Comparison of ENCODE assay signal across 8 cellular contexts in the genomic region with DNA sequence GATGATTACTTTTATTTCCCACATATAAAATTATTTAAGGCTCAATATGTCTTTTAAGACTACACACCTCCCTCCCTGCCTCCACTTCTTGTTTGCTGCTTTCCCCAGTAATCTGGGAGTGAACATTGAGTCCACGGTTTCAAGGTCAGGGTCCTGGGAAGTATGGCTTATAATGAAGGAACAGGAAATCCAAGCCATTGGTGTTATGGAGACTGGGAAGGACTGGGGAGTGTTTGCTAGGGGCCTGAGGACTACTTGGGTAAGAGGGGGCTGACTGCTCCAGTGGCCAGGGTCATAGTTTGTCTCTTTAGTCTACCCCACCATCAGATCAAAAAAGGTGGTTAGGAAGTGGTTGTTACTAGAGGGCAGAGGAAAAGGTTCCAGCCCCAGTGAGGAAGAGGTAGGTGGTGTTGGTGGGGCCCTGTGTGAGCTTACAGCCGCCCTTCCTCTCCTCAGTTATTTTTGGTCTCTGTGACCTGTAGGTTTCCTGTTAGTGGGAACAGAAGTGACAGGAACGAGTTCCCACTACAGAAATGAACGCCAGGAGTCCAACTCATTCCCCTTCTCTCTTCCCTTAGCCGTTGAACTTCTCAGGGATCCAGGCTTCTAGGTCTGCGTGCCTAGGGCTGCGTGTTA. TPM values are rescaled to one million over a fixed set of nuclear protein-coding genes. Genes with fewer than 3 reads are reported as not detected.
DNase-seq lines count a peak whose midpoint lies in the region; ATAC-seq and TF ChIP-seq lines count a peak whose summit lies in the region.

No MANE protein-coding gene starts in this region.

- TF ChIP-seq EP300 in sigmoid colon (IDR thresholded peaks at IDR 0.05), result no peak

- no peaks in the 10 kb centered on the region for H3K27me3 Mint-ChIP-seq in activated CD4-positive, alpha-beta memory T cell treated with anti-CD3 and anti-CD28 coated beads, Interleukin-2, amount 10 ng/mL, durations not matched to agents 7 days and 5 days
- H3K27me3 Mint-ChIP-seq in glutamatergic neuron (ENCODE audit: unreplicated experiment), result peaks cover 7% of the 10 kb centered on the region

- H3K4me1 ChIP-seq in sigmoid colon, result peaks cover 0 to 17% (median 15%) of the 10 kb centered on the region in 4 donors

- H3K27ac Mint-ChIP-seq in activated CD4-positive, alpha-beta memory T cell treated with anti-CD3 and anti-CD28 coated beads, Interleukin-2, amount 10 ng/mL, durations not matched to agents 7 days and 5 days, result peak overlapping the region; percentile 96
- H3K27ac Mint-ChIP-seq in glutamatergic neuron (ENCODE audit: unreplicated experiment), result peak overlapping the region; percentile 55

- peak overlapping the region; percentile 64 to 75 (median 70) for H3K27ac ChIP-seq in sigmoid colon

- H3K36me3 Mint-ChIP-seq in activated CD4-positive, alpha-beta memory T cell treated with anti-CD3 and anti-CD28 coated beads, Interleukin-2, amount 10 ng/mL, durations not matched to agents 7 days and 5 days (ENCODE audit: low read depth), result peaks cover 17% of the 10 kb centered on the region
- H3K36me3 Mint-ChIP-seq in glutamatergic neuron (ENCODE audit: unreplicated experiment), result no peaks in the 10 kb centered on the region

- H3K4me1 Mint-ChIP-seq in activated CD4-positive, alpha-beta memory T cell treated with anti-CD3 and anti-CD28 coated beads, Interleukin-2, amount 10 ng/mL, durations not matched to agents 7 days and 5 days, result peaks cover 67% of the 10 kb centered on the region
- H3K4me1 Mint-ChIP-seq in glutamatergic neuron (ENCODE audit: low read depth, unreplicated experiment), result no peaks in the 10 kb centered on the region

- DNase-seq in activated CD4-positive, alpha-beta memory T cell treated with anti-CD3 and anti-CD28 coated beads, Interleukin-2, amount 10 ng/mL, durations not matched to agents 7 days and 5 days, result peak; percentile 62
- DNase-seq in glutamatergic neuron (no peak), sigmoid colon (no peak), globus pallidus (ENCODE audit: low spot score) (no peak), GM20000 (ENCODE audit: low spot score) (no peak), NCI-H446 (lab: John Stamatoyannopoulos, UW) (no peak)

- H3K4me3 Mint-ChIP-seq in activated CD4-positive, alpha-beta memory T cell treated with anti-CD3 and anti-CD28 coated beads, Interleukin-2, amount 10 ng/mL, durations not matched to agents 7 days and 5 days, result peak overlapping the region; percentile 85
- H3K4me3 Mint-ChIP-seq in glutamatergic neuron (ENCODE audit: unreplicated experiment), result peak overlapping the region; percentile 97

- H3K27me3 ChIP-seq in sigmoid colon, result peaks cover 0 to 2% (median 0%) of the 10 kb centered on the region in 3 donors

- POLR2A ChIA-PET in activated CD4-positive, alpha-beta memory T cell treated with anti-CD3 and anti-CD28 coated beads, Interleukin-2, amount 10 ng/mL, durations not matched to agents 7 days and 5 days (lab: Charles Lee), result interaction anchor here (0.8 to 2.6 kb wide), 19 partner anchors 9 to 1139 kb away, joined by 3 to 70 read pairs (median 4); partner anchors contain the start of genes BCL6B, CTDNEP1, DVL2 and RNASEK

- no peaks in the 10 kb centered on the region for H3K9me3 ChIP-seq in sigmoid colon

- intact Hi-C loops in sigmoid colon (cut with DNase I), result no loop called here

- 6 to 8% methylated on average over 7 of the region's 7 CpGs for WGBS in sigmoid colon, 2 donors

- H3K9me3 Mint-ChIP-seq in activated CD4-positive, alpha-beta memory T cell treated with anti-CD3 and anti-CD28 coated beads, Interleukin-2, amount 10 ng/mL, durations not matched to agents 7 days and 5 days, result no peaks in the 10 kb centered on the region
- H3K9me3 Mint-ChIP-seq in glutamatergic neuron (ENCODE audit: unreplicated experiment), result peaks cover 3% of the 10 kb centered on the region

- TF ChIP-seq CTCF in GM12875 (IDR thresholded peaks at IDR 0.05; ENCODE audit: borderline replicate concordance, insufficient read depth, low read depth, low read length) (no peak), glutamatergic neuron (IDR thresholded peaks at IDR 0.05; ENCODE audit: partially characterized antibody, unreplicated experiment) (no peak), sigmoid colon (IDR thresholded peaks at IDR 0.05) (no peak), GM20000 (IDR thresholded peaks at IDR 0.05; ENCODE audit: extremely low read depth, missing control alignments) (no peak)

- CTCF ChIA-PET in activated CD4-positive, alpha-beta memory T cell treated with anti-CD3 and anti-CD28 coated beads, Interleukin-2, amount 10 ng/mL, durations not matched to agents 7 days and 5 days (lab: Charles Lee), result interaction anchor here (1.0 to 3.4 kb wide), 12 partner anchors 10 to 184 kb away, joined by 3 to 44 read pairs (median 4); partner anchors contain the start of gene DLG4

- H3K4me3 ChIP-seq in GM12875 (ENCODE audit: low read depth, low read length), result peak overlapping the region; percentile 89
- peak overlapping the region; percentile 41 to 62 (median 53) for H3K4me3 ChIP-seq in sigmoid colon

- ATAC-seq in HG02852 (IDR thresholded peaks at IDR 0.05; ENCODE audit: unreplicated experiment), result peak; percentile 18

- TF ChIP-seq POLR2A in sigmoid colon (IDR thresholded peaks at IDR 0.05), result no peak

- no peaks in the 10 kb centered on the region for H3K36me3 ChIP-seq in sigmoid colon

RNA-seq across cellular contexts. Expression of gene SLC16A13, which starts 0.7 kb away (rescaled TPM):
- total RNA-seq in activated CD4-positive, alpha-beta memory T cell treated with anti-CD3 and anti-CD28 coated beads, Interleukin-2, amount 10 ng/mL, durations not matched to agents 7 days and 5 days, result 10 to 100 TPM; 26.8 to 28.9 TPM
- total RNA-seq in glutamatergic neuron (ENCODE audit: unreplicated experiment) (2.9 TPM), sigmoid colon (1 to 10 TPM in 1 of 4 donors, under 1 TPM in 3; 0.36 to 1.1 (median 0.60) TPM)
- 1 to 10 TPM in 2 of 3 donors, under 1 TPM in 1; 0.60 to 7.3 (median 1.2) TPM for polyA plus RNA-seq in sigmoid colon

RNA-seq across cellular contexts. Expression of gene SLC16A11, which starts 8.8 kb away (rescaled TPM):
- under 1 TPM; 0.35 to 0.73 TPM for total RNA-seq in activated CD4-positive, alpha-beta memory T cell treated with anti-CD3 and anti-CD28 coated beads, Interleukin-2, amount 10 ng/mL, durations not matched to agents 7 days and 5 days
- total RNA-seq in glutamatergic neuron (ENCODE audit: unreplicated experiment) (0.54 TPM), sigmoid colon (under 1 TPM in 3 of 4 donors, not detected in 1; 0.33 to 0.54 (median 0.36) TPM)
- 1 to 10 TPM in 1 of 3 donors, not detected in 2; 2.4 TPM for polyA plus RNA-seq in sigmoid colon

RNA-seq across cellular contexts. Expression of gene BCL6B, which starts 12.2 kb away (rescaled TPM):
- under 1 TPM; 0.80 to 0.88 TPM for total RNA-seq in activated CD4-positive, alpha-beta memory T cell treated with anti-CD3 and anti-CD28 coated beads, Interleukin-2, amount 10 ng/mL, durations not matched to agents 7 days and 5 days
- total RNA-seq in glutamatergic neuron (ENCODE audit: unreplicated experiment), result not detected
- total RNA-seq in sigmoid colon, result 1 to 10 TPM in 2 of 4 donors, under 1 TPM in 2; 0.71 to 2.8 (median 1.8) TPM
- polyA plus RNA-seq in sigmoid colon, result 1 to 10 TPM in 2 of 3 donors, under 1 TPM in 1; 0.46 to 3.6 (median 3.3) TPM

RNA-seq across cellular contexts. Expression of gene RNASEK, which starts 22.6 kb away (rescaled TPM):
- 100 to 1,000 TPM; 187 to 194 TPM for total RNA-seq in activated CD4-positive, alpha-beta memory T cell treated with anti-CD3 and anti-CD28 coated beads, Interleukin-2, amount 10 ng/mL, durations not matched to agents 7 days and 5 days
- total RNA-seq in glutamatergic neuron (ENCODE audit: unreplicated experiment) (179 TPM), sigmoid colon (100 to 1,000 TPM in 2 of 4 donors, 10 to 100 TPM in 2; 78.8 to 196 (median 109) TPM)
- polyA plus RNA-seq in sigmoid colon, result 100 to 1,000 TPM; 261 to 363 (median 302) TPM

RNA-seq across cellular contexts. Expression of gene ALOX12, which starts 39.2 kb away (rescaled TPM):
- total RNA-seq in activated CD4-positive, alpha-beta memory T cell treated with anti-CD3 and anti-CD28 coated beads, Interleukin-2, amount 10 ng/mL, durations not matched to agents 7 days and 5 days, result not detected
- total RNA-seq in glutamatergic neuron (ENCODE audit: unreplicated experiment), result not detected
- not detected for total RNA-seq in sigmoid colon
- polyA plus RNA-seq in sigmoid colon, result not detected
